ENCODE assay signal across 8 cellular contexts in the genomic region with DNA sequence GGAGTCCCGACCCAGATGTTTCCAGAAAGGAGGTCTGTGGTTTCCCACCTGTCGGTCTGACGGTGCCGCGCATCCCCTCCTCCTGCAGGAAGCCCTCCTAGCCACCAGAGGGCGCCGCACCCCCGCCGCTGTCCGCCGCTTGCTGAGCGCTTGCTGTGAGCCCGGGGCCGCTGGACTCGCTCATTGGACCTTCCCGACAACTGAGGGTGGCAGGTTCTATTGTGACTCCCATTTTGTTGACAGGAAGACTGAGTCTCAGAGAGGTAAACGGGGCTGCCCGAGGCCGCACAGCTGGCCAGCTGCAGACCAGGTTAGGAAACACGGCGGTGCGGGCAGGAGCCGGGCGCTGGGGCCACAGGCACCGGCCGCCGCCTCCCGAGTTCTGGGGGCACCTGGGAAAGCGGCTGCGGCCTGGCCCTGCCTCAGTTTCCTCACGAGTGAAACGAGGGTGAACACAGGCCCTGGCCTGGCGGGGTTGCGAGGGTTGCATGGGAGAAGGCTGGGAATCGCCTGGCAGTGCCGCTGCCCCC.
DNase-seq lines count a peak whose midpoint lies in the region; ATAC-seq and TF ChIP-seq lines count a peak whose summit lies in the region.

No MANE protein-coding gene starts in this region.

- no peaks in the 10 kb centered on the region for H3K36me3 ChIP-seq in GM06990 (ENCODE audit: control insufficient read depth, insufficient read depth, low read length)
- H3K36me3 ChIP-seq in neutrophil = no peaks in the 10 kb centered on the region
- H3K36me3 ChIP-seq in thoracic aorta = no peaks in the 10 kb centered on the region
- no peaks in the 10 kb centered on the region for H3K36me3 ChIP-seq in MG63

- H3K27ac ChIP-seq in neutrophil (no peak overlapping the region), thoracic aorta (no peak overlapping the region)

- DNase-seq in GM06990 (ENCODE audit: extremely low read depth, insufficient read length) (peak; percentile 74), NCI-H774 (lab: John Stamatoyannopoulos, UW) (peak; percentile 30), thoracic aorta (ENCODE audit: low spot score) (no peak), MG63 (no peak), cerebellum (ENCODE audit: low spot score) (no peak)
- peak; percentile 76 for DNase-seq in activated CD8-positive, alpha-beta memory T cell treated with anti-CD3 and anti-CD28 coated beads, Interleukin-2, amount 50 U/mL, for 4 hours

- H3K27me3 ChIP-seq in GM06990 (replicated peaks; ENCODE audit: control insufficient read depth, insufficient read depth, low read length) (no peaks in the 10 kb centered on the region; the same call in none of the 2 replicates), neutrophil (peaks cover 10% of the 10 kb centered on the region), thoracic aorta (replicated peaks; ENCODE audit: insufficient read depth) (no peaks in the 10 kb centered on the region), MG63 (no peaks in the 10 kb centered on the region)

- peak; percentile 99 for TF ChIP-seq CTCF in GM06990 (IDR thresholded peaks at IDR 0.05; ENCODE audit: insufficient read depth, low read length, poor library complexity, severe bottlenecking)
- TF ChIP-seq CTCF in neutrophil (IDR thresholded peaks at IDR 0.05) = peak; percentile 82
- TF ChIP-seq CTCF in thoracic aorta (IDR thresholded peaks at IDR 0.05) = peak; percentile 97

- ATAC-seq in esophagus mucosa (peak; percentile 38), thoracic aorta (ENCODE audit: insufficient number of reproducible peaks, low FRiP score, low read depth) (no peak)

- H3K9me3 ChIP-seq in neutrophil (no peaks in the 10 kb centered on the region), thoracic aorta (no peaks in the 10 kb centered on the region), MG63 (no peaks in the 10 kb centered on the region)

- H3K4me1 ChIP-seq in neutrophil (ENCODE audit: control insufficient read depth in 1 of 2, insufficient read depth in 1 of 2, low read depth in 1 of 2, low read length in 1 of 2) = peaks cover 26 to 28% of the 10 kb centered on the region in 2 experiments
- peaks cover 6 to 32% of the 10 kb centered on the region in 2 donors for H3K4me1 ChIP-seq in thoracic aorta (ENCODE audit: control insufficient read depth in 1 of 2, low read depth in 2 of 2)

- peak overlapping the region; percentile 35 for H3K4me3 ChIP-seq in GM06990 (replicated peaks; ENCODE audit: low read depth, low read length)
- no peak overlapping the region for H3K4me3 ChIP-seq in neutrophil (ENCODE audit: low read depth in 1 of 2, low read length in 1 of 2)
- H3K4me3 ChIP-seq in thoracic aorta = peak overlapping the region; percentile 37
- no peak overlapping the region for H3K4me3 ChIP-seq in MG63

Comparison
In these comparisons a context has a peak if more than half of its experiments do, and no peak if none do; other contexts are left out.
1. DNase-seq: peak in GM06990 (single experiment), NCI-H774 (single experiment) and activated CD8-positive, alpha-beta memory T cell treated with anti-CD3 and anti-CD28 coated beads, Interleukin-2, amount 50 U/mL, for 4 hours (single experiment); none in thoracic aorta (single experiment), MG63 (single experiment) and cerebellum (single experiment).
2. H3K4me3 ChIP-seq: peak in GM06990 (single experiment) and thoracic aorta (single experiment); none in neutrophil (0 of 2) and MG63 (single experiment).
3. Peak in every context shown above with its lines, with median percentiles within 50 percentile points of each other: CTCF ChIP-seq.